8 cellular contexts compared by ENCODE assay signal in genomic region chr5:103232393-103232999, GRCh38. TPM values are rescaled to one million over a fixed set of nuclear protein-coding genes. Genes with fewer than 3 reads are reported as not detected.
DNase-seq lines count a peak whose midpoint lies in the region; ATAC-seq, FAIRE-seq and TF ChIP-seq lines count a peak whose summit lies in the region.

No MANE protein-coding gene starts in this region.

- peak; percentile 49 for FAIRE-seq in pancreas (lab: Jason Lieb, UNC)

- no peaks in the 10 kb centered on the region for H3K4me1 ChIP-seq in pancreas

- H3K4me3 ChIP-seq in pancreas: no peak overlapping the region

- H3K9me3 ChIP-seq in pancreas: no peaks in the 10 kb centered on the region

- intact Hi-C loops in pancreas (cut with DNase I): loop anchor here (5.0 kb wide), 2 partner anchors 245 to 250 kb away; no protein-coding TSS in a partner anchor

- TF ChIP-seq CTCF in pancreas (IDR thresholded peaks at IDR 0.05): peak in 3 of 4 donors; percentile 68 to 74 (median 71)

- peak; percentile 31 for DNase-seq in NCI-H2107 treated with DMSO at 0.1 percent for 48 hours (lab: John Stamatoyannopoulos, UW; ENCODE audit: unreplicated experiment)
- DNase-seq in NCI-H2107 (lab: John Stamatoyannopoulos, UW): no peak
- DNase-seq in RPMI7951 (ENCODE audit: low read depth): peak; percentile 48
- DNase-seq in erythroblast (lab: John Stamatoyannopoulos, UW): peak; percentile 54 to 67
- DNase-seq in pancreas: peak in 1 of 6 donors; percentile 27
- DNase-seq in cortex of kidney (lab: John Stamatoyannopoulos, UW): no peak

- no peaks in the 10 kb centered on the region for H3K36me3 ChIP-seq in pancreas

- H3K27me3 ChIP-seq in pancreas: no peaks in the 10 kb centered on the region

- H3K27ac ChIP-seq in pancreas: no peak overlapping the region

- peak; percentile 76 for ATAC-seq in GM19351 (IDR thresholded peaks at IDR 0.05; ENCODE audit: unreplicated experiment)
- ATAC-seq in HG03378 (IDR thresholded peaks at IDR 0.05; ENCODE audit: unreplicated experiment): peak; percentile 82
- peak; percentile 79 to 96 (median 91) for ATAC-seq in pancreas

- 67 to 72% methylated on average over 7 of the region's 7 CpGs for WGBS in pancreas, 2 donors

- TF ChIP-seq POLR2A in erythroblast (IDR thresholded peaks at IDR 0.05; ENCODE audit: low read length): no peak

RNA-seq across cellular contexts. Expression of gene MACIR, which starts 26.1 kb away (rescaled TPM):
- 12.0 and 14.5 TPM in 2 replicates for total RNA-seq in RPMI7951 (2014; rRNA removed; shearing (Covaris generic))
- total RNA-seq in pancreas: 1 to 10 TPM; 2.4 to 8.0 (median 3.2) TPM
- 1 to 10 TPM; 3.0 to 6.8 TPM for polyA plus RNA-seq in pancreas

Comparison
In these comparisons a context has a peak if more than half of its experiments do, and no peak if none do; other contexts are left out.
1. DNase-seq: peak in NCI-H2107 treated with DMSO at 0.1 percent for 48 hours (single experiment), RPMI7951 (single experiment) and erythroblast (2 of 2); none in NCI-H2107 (single experiment) and cortex of kidney (single experiment).
2. Peak in every context shown above with its lines, with median percentiles within 50 percentile points of each other: ATAC-seq.